ENCODE assay signal across 23 cellular contexts in genomic region chr3:141352262-141352984, GRCh38.
"Had no signal": no experiment of that assay in that cellular context is flagged by ENCODE, and none has a peak within 500 bp of the region (broad histone marks: within the 10 kb centered on the region; RNA-seq: fewer than 3 reads in every experiment).

No MANE protein-coding gene starts in this region.

- H3K4me1 Mint-ChIP-seq: T-cell had no signal

- H3K4me3 Mint-ChIP-seq: T-cell had no signal

- H3K27me3 ChIP-seq: MG63 had no signal

- H3K9me3 ChIP-seq: MG63, SK-N-SH had no signal

- H3K27ac ChIP-seq: HL-60 had no signal

- H3K4me2 ChIP-seq: SK-N-SH had no signal

- H3K9me2 ChIP-seq: SK-N-SH had no signal

- ATAC-seq: T-cell had no signal

- H3K36me3 ChIP-seq: MG63 had no signal

- H3K4me3 ChIP-seq: MG63 had no signal

- H3K36me3 Mint-ChIP-seq: T-cell had no signal

- H3K27ac Mint-ChIP-seq: T-cell had no signal

- DNase-seq: Karpas-422, KG1, MG63, NCI-H1092, NCI-H1105 treated with DMSO at 0.1 percent for 48 hours, NCI-H1417 treated with DMSO at 0.1 percent for 48 hours, NCI-H146, NCI-H1694 treated with DMSO at 0.1 percent for 48 hours, NCI-H1930, NCI-H2081, NCI-H2107, NCI-H2227 treated with DMSO at 0.1 percent for 48 hours, NCI-H524 treated with DMSO at 0.1 percent for 48 hours, NCI-H69, NCI-H774, RPMI8226, SHP77, SK-N-SH, SW 1271, T-cell had no signal

- H3K9ac ChIP-seq: SK-N-SH had no signal

- FAIRE-seq: HTR-8/SVneo, RCC 7860 had no signal
